ENCODE assay signal across 1 cellular context in the genomic region with DNA sequence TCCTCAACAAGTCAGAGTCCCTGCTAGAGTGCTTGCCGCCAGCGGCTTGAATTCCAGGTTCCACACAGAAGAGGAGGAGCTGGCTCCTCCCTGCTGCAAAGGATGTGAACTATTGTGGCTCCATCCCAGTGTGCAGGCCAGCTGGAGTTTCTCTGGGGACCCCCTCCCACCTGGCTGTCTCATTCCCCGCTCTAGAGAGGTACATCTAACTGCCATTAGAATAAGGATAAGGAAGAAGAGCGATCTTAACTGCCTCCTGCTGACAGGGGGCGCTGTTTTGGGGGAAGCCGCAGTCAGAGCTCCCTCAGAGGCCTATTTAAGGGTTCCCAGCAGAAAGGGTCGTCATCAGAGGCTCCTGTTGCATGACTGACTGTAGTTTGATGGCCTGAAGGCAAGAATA.
TF ChIP-seq lines count a peak whose summit lies in the region.

No MANE protein-coding gene starts in this region.

TF ChIP-seq in GM12878, 131 proteins besides CTCF, POLR2A, EP300 and RAD21:
- no peak for TF ChIP-seq SREBF1 (IDR thresholded peaks at IDR 0.05; ENCODE audit: low read length)
- TF ChIP-seq, protein P1, sequence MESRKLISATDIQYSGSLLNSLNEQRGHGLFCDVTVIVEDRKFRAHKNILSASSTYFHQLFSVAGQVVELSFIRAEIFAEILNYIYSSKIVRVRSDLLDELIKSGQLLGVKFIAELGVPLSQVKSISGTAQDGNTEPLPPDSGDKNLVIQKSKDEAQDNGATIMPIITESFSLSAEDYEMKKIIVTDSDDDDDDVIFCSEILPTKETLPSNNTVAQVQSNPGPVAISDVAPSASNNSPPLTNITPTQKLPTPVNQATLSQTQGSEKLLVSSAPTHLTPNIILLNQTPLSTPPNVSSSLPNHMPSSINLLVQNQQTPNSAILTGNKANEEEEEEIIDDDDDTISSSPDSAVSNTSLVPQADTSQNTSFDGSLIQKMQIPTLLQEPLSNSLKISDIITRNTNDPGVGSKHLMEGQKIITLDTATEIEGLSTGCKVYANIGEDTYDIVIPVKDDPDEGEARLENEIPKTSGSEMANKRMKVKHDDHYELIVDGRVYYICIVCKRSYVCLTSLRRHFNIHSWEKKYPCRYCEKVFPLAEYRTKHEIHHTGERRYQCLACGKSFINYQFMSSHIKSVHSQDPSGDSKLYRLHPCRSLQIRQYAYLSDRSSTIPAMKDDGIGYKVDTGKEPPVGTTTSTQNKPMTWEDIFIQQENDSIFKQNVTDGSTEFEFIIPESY (IDR thresholded peaks at IDR 0.05): 0 out of 2 replicates have a peak, but pooled peaks have one; percentile 20
- 0 out of 2 replicates have a peak, but pooled peaks have one; percentile 20 for TF ChIP-seq YY1 (IDR thresholded peaks at IDR 0.05; ENCODE audit: low read depth, low read length)
- 0 out of 2 replicates have a peak, but pooled peaks have one; percentile 5 for TF ChIP-seq RUNX3 (IDR thresholded peaks at IDR 0.05; ENCODE audit: low read length)
